22 cellular contexts compared by ENCODE assay signal in the genomic region with DNA sequence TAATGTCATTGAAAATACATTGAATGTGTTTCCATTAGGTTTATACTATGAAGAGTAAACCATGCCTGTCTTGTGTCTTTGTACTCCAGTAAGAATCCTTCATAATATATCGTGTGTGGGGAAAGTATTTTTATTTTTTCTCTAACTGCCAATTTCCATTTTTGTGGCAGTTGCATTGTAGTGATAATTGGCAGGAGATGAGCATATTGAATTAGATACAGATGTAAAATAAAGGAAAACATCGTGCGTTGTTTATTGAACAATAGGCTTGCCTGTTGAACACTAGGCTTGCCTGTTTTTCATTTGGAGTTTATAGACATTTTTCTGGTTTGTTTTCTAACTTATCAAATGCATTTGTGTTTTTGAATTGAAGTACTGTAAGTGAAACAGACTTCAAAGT.
"Had no signal": no experiment of that assay in that cellular context is flagged by ENCODE, and none has a peak within 500 bp of the region (broad histone marks: within the 10 kb centered on the region; RNA-seq: fewer than 3 reads in every experiment).

No MANE protein-coding gene starts in this region.

- H3K27me3 ChIP-seq: gastrocnemius medialis, heart right ventricle, neutrophil, right lobe of liver, suprapubic skin, thyroid gland had no signal

- H3K9me3 Mint-ChIP-seq: memory B cell, naive B cell, type B pancreatic cell had no signal

- H3K4me3 ChIP-seq: gastrocnemius medialis, heart right ventricle, left ventricle myocardium inferior, lower lobe of right lung, psoas muscle, right lobe of liver, suprapubic skin, thyroid gland had no signal

- H3K36me3 Mint-ChIP-seq: immature natural killer cell; naive B cell; stimulated activated effector memory CD8-positive, alpha-beta T cell treated with anti-CD3 and anti-CD28 coated beads, Interleukin-12 subunit alpha, Interleukin-12 subunit beta, amount 100 ng/mL, for 72 hours; type B pancreatic cell had no signal

- H3K27ac Mint-ChIP-seq: immature natural killer cell; memory B cell; stimulated activated effector memory CD8-positive, alpha-beta T cell treated with anti-CD3 and anti-CD28 coated beads, Interleukin-12 subunit alpha, Interleukin-12 subunit beta, amount 100 ng/mL, for 72 hours had no signal

- H3K4me3 Mint-ChIP-seq: immature natural killer cell; memory B cell; naive B cell; stimulated activated effector memory CD8-positive, alpha-beta T cell treated with anti-CD3 and anti-CD28 coated beads, Interleukin-12 subunit alpha, Interleukin-12 subunit beta, amount 100 ng/mL, for 72 hours; type B pancreatic cell had no signal

- H3K27me3 Mint-ChIP-seq: memory B cell, naive B cell, type B pancreatic cell had no signal

- H3K9me3 ChIP-seq: gastrocnemius medialis, heart right ventricle, left ventricle myocardium inferior, lower lobe of right lung, neutrophil, psoas muscle, right lobe of liver, suprapubic skin, thyroid gland had no signal

- H3K4me1 ChIP-seq: gastrocnemius medialis, lower lobe of right lung, psoas muscle, thyroid gland had no signal

- H3K27ac ChIP-seq: gastrocnemius medialis, heart right ventricle, left ventricle myocardium inferior, lower lobe of right lung, neutrophil, psoas muscle, right lobe of liver, suprapubic skin, thyroid gland had no signal

- DNase-seq: dermis blood vessel endothelial cell; erythroblast; gastrocnemius medialis; heart right ventricle; immature natural killer cell; kidney; left cardiac atrium; left ventricle myocardium inferior; lower lobe of right lung; naive B cell; psoas muscle; retina; right lobe of liver; stimulated activated CD4-positive, alpha-beta T cell treated with anti-CD3 and anti-CD28 coated beads, Interleukin-4, amount 100 ng/mL, for 1 hour; stimulated activated CD8-positive, alpha-beta memory T cell treated with anti-CD3 and anti-CD28 coated beads, Interleukin-4, amount 100 ng/mL, for 48 hours; stimulated activated naive CD8-positive, alpha-beta T cell treated with anti-CD3 and anti-CD28 coated beads, Interleukin-15, Interleukin-2, amounts not matched to agents 100 U/mL and 50 U/mL, for 24 hours; thyroid gland had no signal

- H3K36me3 ChIP-seq: gastrocnemius medialis, left ventricle myocardium inferior, lower lobe of right lung, neutrophil, right lobe of liver, suprapubic skin, thyroid gland had no signal

- ATAC-seq: gastrocnemius medialis; heart right ventricle; left cardiac atrium; lower lobe of right lung; psoas muscle; right lobe of liver; stimulated activated effector memory CD8-positive, alpha-beta T cell treated with anti-CD3 and anti-CD28 coated beads, Interleukin-12 subunit alpha, Interleukin-12 subunit beta, amount 100 ng/mL, for 72 hours; stimulated activated naive CD8-positive, alpha-beta T cell treated with anti-CD3 and anti-CD28 coated beads, Interleukin-15, Interleukin-2, amounts not matched to agents 100 U/mL and 50 U/mL, for 24 hours had no signal
